In genomic region chr11:72618801-72619200, GRCh38 we compare ENCODE assay signal across 23 cellular contexts. TPM values are rescaled to one million over a fixed set of nuclear protein-coding genes. Genes with fewer than 3 reads are reported as not detected.
A peak's percentile ranks its signal among the peaks of the same experiment; 100 is the strongest.
DNase-seq lines count a peak whose midpoint lies in the region; FAIRE-seq and TF ChIP-seq lines count a peak whose summit lies in the region.
"Had no signal": no experiment of that assay in that cellular context is flagged by ENCODE, and none has a peak within 500 bp of the region (broad histone marks: within the 10 kb centered on the region; RNA-seq: fewer than 3 reads in every experiment).

No MANE protein-coding gene starts in this region.

- H2BK15ac ChIP-seq in neuronal stem cell (ENCODE audit: low read length) = no peak overlapping the region

- no peak overlapping the region for H2BK12ac ChIP-seq in neuronal stem cell (ENCODE audit: low read length)

- H3K4me1 ChIP-seq in neuronal stem cell (ENCODE audit: control insufficient read depth in 2 of 2, insufficient read depth in 1 of 2, low read depth in 1 of 2, low read length in 2 of 2) (peaks cover 3 to 18% of the 10 kb centered on the region in 2 donors), vagina (peaks cover 43% of the 10 kb centered on the region)

- H3K27me3 ChIP-seq in neuronal stem cell (ENCODE audit: control insufficient read depth in 3 of 3, insufficient read depth in 3 of 3, low read depth in 1 of 3, low read length in 3 of 3) (peaks cover 0 to 72% (median 0%) of the 10 kb centered on the region in 3 experiments), vagina (no peaks in the 10 kb centered on the region)
- H3K27me3 ChIP-seq: adrenal gland had no signal

- TF ChIP-seq CTCF in vagina (IDR thresholded peaks at IDR 0.05) = no peak

- H3K4me2 ChIP-seq in neuronal stem cell (ENCODE audit: insufficient read depth, low read length, poor library complexity, severe bottlenecking) = no peak overlapping the region

- H3K23ac ChIP-seq in neuronal stem cell (ENCODE audit: low read depth, low read length, poor library complexity) = no peak overlapping the region

- intact Hi-C loops in vagina (cut with DNase I) = no loop called here

- H4K91ac ChIP-seq in neuronal stem cell (ENCODE audit: low read depth, low read length, poor library complexity) = no peak overlapping the region

- H3K4me3 ChIP-seq in neuronal stem cell (ENCODE audit: low read length in 2 of 2) (no peak overlapping the region), vagina (no peak overlapping the region)
- H3K4me3 ChIP-seq: adrenal gland, cardiac muscle cell, suprapubic skin had no signal

- DNase-seq in DMS 273 (lab: John Stamatoyannopoulos, UW; ENCODE audit: unreplicated experiment) (peak; percentile 9), DMS 273 treated with DMSO at 0.1 percent for 48 hours (lab: John Stamatoyannopoulos, UW) (no peak), fibroblast of peridontal ligament (ENCODE audit: extremely low read depth) (peak; percentile 7), neuronal stem cell (ENCODE audit: low spot score) (no peak), vagina (ENCODE audit: extremely low spot score in 2 of 2) (no peak), medulla oblongata (ENCODE audit: extremely low spot score) (no peak), GM19239 (ENCODE audit: insufficient read length, low spot score) (no peak)
- DNase-seq in activated CD4-positive, CD25-positive, alpha-beta regulatory T cell treated with anti-CD3 and anti-CD28 coated beads, Interleukin-2, amount 50 U/mL, for 72 hours = no peak
- DNase-seq: activated CD4-positive, alpha-beta T cell treated with anti-CD3 and anti-CD28 coated beads, Interleukin-2, amount 10 ng/mL, durations not matched to agents 24 days and 14 days; adrenal gland; Calu3; GDM1; mammary epithelial cell; NCI-H1436; NCI-H748 treated with DMSO at 0.1 percent for 48 hours; OCI-M1; SHP77 treated with DMSO at 0.1 percent for 48 hours; stimulated activated CD8-positive, alpha-beta memory T cell treated with anti-CD3 and anti-CD28 coated beads, Interleukin-4, amount 100 ng/mL, for 48 hours had no signal

- H2AK5ac ChIP-seq in neuronal stem cell (ENCODE audit: low read depth, low read length) = no peak overlapping the region

- H3K79me1 ChIP-seq in neuronal stem cell (ENCODE audit: low read depth, low read length) = no peaks in the 10 kb centered on the region

- H2AFZ ChIP-seq in neuronal stem cell (ENCODE audit: low read length) = no peak overlapping the region

- H3K9me3 ChIP-seq in neuronal stem cell (replicated peaks in 1 of 2; ENCODE audit: control insufficient read depth in 2 of 2, insufficient read depth in 1 of 2, low read depth in 1 of 2, low read length in 2 of 2) (no peaks in the 10 kb centered on the region), vagina (no peaks in the 10 kb centered on the region)
- H3K9me3 ChIP-seq: adrenal gland, suprapubic skin had no signal

- H3K4ac ChIP-seq in neuronal stem cell (ENCODE audit: low read length) = no peak overlapping the region

- TF ChIP-seq POLR2A in vagina (IDR thresholded peaks at IDR 0.05) = no peak

- no peak overlapping the region for H2BK5ac ChIP-seq in neuronal stem cell (ENCODE audit: low read length)

- peak overlapping the region; percentile 9 for H3K14ac ChIP-seq in neuronal stem cell (ENCODE audit: low read length)

- no peak overlapping the region for H3K9ac ChIP-seq in neuronal stem cell (ENCODE audit: low read depth, low read length, poor library complexity)

- no peak overlapping the region for H3K18ac ChIP-seq in neuronal stem cell (ENCODE audit: low read length)

- FAIRE-seq in GM19239 (lab: Jason Lieb, UNC) = no peak
- FAIRE-seq: H54, islet of Langerhans had no signal

- WGBS in neuronal stem cell (ENCODE audit: extremely low coverage in 2 of 2, insufficient read length in 2 of 2, insufficient replicate concordance in 1 of 2), 2 donors = no CpG with 5 or more reads among the region's 8 CpGs

- no peak overlapping the region for H2BK120ac ChIP-seq in neuronal stem cell (ENCODE audit: low read depth, low read length)

- no peak overlapping the region for H3K27ac ChIP-seq in neuronal stem cell (replicated peaks; ENCODE audit: low read length)
- H3K27ac ChIP-seq in vagina = peak overlapping the region; percentile 51
- H3K27ac ChIP-seq: 22Rv1, cardiac muscle cell, suprapubic skin had no signal

- H3K36me3 ChIP-seq in neuronal stem cell (replicated peaks in 1 of 2; ENCODE audit: control insufficient read depth in 2 of 2, insufficient read depth in 2 of 2, low read length in 2 of 2) (no peaks in the 10 kb centered on the region), vagina (no peaks in the 10 kb centered on the region)
- H3K36me3 ChIP-seq: adrenal gland, cardiac muscle cell, suprapubic skin had no signal

- H4K8ac ChIP-seq in neuronal stem cell (ENCODE audit: low read depth, low read length) = no peak overlapping the region

RNA-seq across cellular contexts. Expression of gene PDE2A, which starts 55.4 kb away (rescaled TPM):
- polyA plus RNA-seq in neuronal stem cell (2013, experiment 1 of 2) = 1.7 TPM
- 1.7 TPM for polyA plus RNA-seq in neuronal stem cell (2013, experiment 2 of 2)
- total RNA-seq in vagina = 57.0 TPM
- polyA plus RNA-seq: cardiac muscle cell had no signal

Comparison
In these comparisons a context has a peak if more than half of its experiments do, and no peak if none do; other contexts are left out.
1. DNase-seq: peak in DMS 273 (single experiment) and fibroblast of peridontal ligament (single experiment); none in DMS 273 treated with DMSO at 0.1 percent for 48 hours (single experiment), neuronal stem cell (single experiment), vagina (0 of 2), medulla oblongata (single experiment), GM19239 (single experiment) and activated CD4-positive, CD25-positive, alpha-beta regulatory T cell treated with anti-CD3 and anti-CD28 coated beads, Interleukin-2, amount 50 U/mL, for 72 hours (single experiment).